2 cellular contexts compared by ENCODE assay signal in genomic region chr9:136578620-136578914, GRCh38.
TF ChIP-seq lines count a peak whose summit lies in the region.

No MANE protein-coding gene starts in this region.

TF ChIP-seq in HepG2, 621 proteins besides CTCF, POLR2A, EP300 and RAD21:
- TF ChIP-seq ZNF263 (CRISPR knock-in tag; IDR thresholded peaks at IDR 0.05) (0 out of 2 replicates have a peak, but pooled peaks have one; percentile 54), HDAC2 (CRISPR knock-in tag; IDR thresholded peaks at IDR 0.05) (no peak), U2AF2 (IDR thresholded peaks at IDR 0.05; ENCODE audit: low read depth, low read length) (no peak), ZNF441 (CRISPR knock-in tag; IDR thresholded peaks at IDR 0.05; ENCODE audit: borderline replicate concordance) (no peak)

TF ChIP-seq in WTC11, 78 proteins besides CTCF, POLR2A, EP300 and RAD21:
- TF ChIP-seq ZNF263 (CRISPR knock-in tag; IDR thresholded peaks at IDR 0.05; ENCODE audit: low read depth) (peak; percentile 68; the same call in 1 of the 2 replicates), CREB1 (CRISPR knock-in tag; IDR thresholded peaks at IDR 0.05) (no peak), ZNF425 (CRISPR knock-in tag; conservative IDR thresholded peaks at IDR 0.05) (no peak)
- TF ChIP-seq, protein P1, sequence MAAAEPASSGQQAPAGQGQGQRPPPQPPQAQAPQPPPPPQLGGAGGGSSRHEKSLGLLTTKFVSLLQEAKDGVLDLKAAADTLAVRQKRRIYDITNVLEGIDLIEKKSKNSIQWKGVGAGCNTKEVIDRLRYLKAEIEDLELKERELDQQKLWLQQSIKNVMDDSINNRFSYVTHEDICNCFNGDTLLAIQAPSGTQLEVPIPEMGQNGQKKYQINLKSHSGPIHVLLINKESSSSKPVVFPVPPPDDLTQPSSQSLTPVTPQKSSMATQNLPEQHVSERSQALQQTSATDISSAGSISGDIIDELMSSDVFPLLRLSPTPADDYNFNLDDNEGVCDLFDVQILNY (CRISPR knock-in tag; IDR thresholded peaks at IDR 0.05): 0 out of 2 replicates have a peak, but pooled peaks have one; percentile 14
